Comparison of ENCODE assay signal across 1 cellular context in the genomic region with DNA sequence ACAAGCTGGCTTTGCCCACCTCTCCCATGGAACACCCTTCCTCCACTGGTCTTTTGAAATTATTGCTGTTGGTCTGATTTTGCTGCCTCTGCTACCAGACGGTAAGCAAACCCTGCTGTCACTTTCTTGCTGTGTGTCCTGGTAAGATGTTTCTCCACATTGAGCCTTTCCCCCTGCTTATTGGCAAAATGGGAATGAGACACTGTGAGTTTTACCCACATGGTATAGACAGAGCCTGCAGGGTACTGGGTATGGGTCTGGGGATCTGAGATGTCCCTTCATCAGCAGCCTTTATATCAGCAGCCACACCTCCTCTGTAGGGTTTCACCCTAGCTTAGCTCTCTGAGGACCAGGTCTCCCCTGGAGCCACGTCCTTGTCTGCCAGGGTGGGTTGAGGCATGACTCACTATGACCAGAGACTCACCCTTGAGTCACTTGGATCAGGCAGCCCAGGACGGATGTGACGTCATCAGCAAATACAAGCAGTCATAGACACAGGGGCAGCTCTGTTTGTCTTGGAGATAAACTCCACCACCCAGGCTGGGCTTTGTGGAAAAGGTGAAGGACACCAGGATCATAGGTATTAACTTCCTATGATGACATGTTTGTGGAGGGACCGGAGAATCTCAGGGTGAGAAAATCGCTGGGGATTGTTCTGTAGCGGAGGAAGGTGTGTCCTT.
TF ChIP-seq lines count a peak whose summit lies in the region.

No MANE protein-coding gene starts in this region.

TF ChIP-seq in HepG2, 621 proteins besides CTCF, POLR2A, EP300 and RAD21 (continued from another document and continues in another):
- no peak for TF ChIP-seq KIAA2018 (CRISPR knock-in tag; IDR thresholded peaks at IDR 0.05; ENCODE audit: borderline replicate concordance)
- TF ChIP-seq, protein P1, sequence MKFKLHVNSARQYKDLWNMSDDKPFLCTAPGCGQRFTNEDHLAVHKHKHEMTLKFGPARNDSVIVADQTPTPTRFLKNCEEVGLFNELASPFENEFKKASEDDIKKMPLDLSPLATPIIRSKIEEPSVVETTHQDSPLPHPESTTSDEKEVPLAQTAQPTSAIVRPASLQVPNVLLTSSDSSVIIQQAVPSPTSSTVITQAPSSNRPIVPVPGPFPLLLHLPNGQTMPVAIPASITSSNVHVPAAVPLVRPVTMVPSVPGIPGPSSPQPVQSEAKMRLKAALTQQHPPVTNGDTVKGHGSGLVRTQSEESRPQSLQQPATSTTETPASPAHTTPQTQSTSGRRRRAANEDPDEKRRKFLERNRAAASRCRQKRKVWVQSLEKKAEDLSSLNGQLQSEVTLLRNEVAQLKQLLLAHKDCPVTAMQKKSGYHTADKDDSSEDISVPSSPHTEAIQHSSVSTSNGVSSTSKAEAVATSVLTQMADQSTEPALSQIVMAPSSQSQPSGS (CRISPR knock-in tag; IDR thresholded peaks at IDR 0.05), result peak; percentile 100
- peak; percentile 100 for TF ChIP-seq FOSL2 (CRISPR knock-in tag; IDR thresholded peaks at IDR 0.05)
- TF ChIP-seq RXRB (CRISPR knock-in tag; IDR thresholded peaks at IDR 0.05; ENCODE audit: borderline replicate concordance), result peak; percentile 99
- TF ChIP-seq RFX3 (CRISPR knock-in tag; IDR thresholded peaks at IDR 0.05), result no peak
- TF ChIP-seq CC2D1A (CRISPR knock-in tag; IDR thresholded peaks at IDR 0.05), result no peak
- no peak for TF ChIP-seq ZNF644 (CRISPR knock-in tag; IDR thresholded peaks at IDR 0.05; ENCODE audit: low read depth)
- TF ChIP-seq CREM (IDR thresholded peaks at IDR 0.05), result peak; percentile 98
- TF ChIP-seq CREM (CRISPR knock-in tag; IDR thresholded peaks at IDR 0.05), result 0 out of 2 replicates have a peak, but pooled peaks have one; percentile 47
- TF ChIP-seq ZNF746 (CRISPR knock-in tag; IDR thresholded peaks at IDR 0.05), result peak; percentile 87
- 0 out of 2 replicates have a peak, but pooled peaks have one; percentile 54 for TF ChIP-seq SNAPC2 (CRISPR knock-in tag; IDR thresholded peaks at IDR 0.05)
- peak; percentile 99 for TF ChIP-seq SKIL (CRISPR knock-in tag; IDR thresholded peaks at IDR 0.05; ENCODE audit: borderline replicate concordance)
- peak; percentile 76; the same call in 1 of the 2 replicates for TF ChIP-seq KLF6 (CRISPR knock-in tag; IDR thresholded peaks at IDR 0.05)
- TF ChIP-seq ZNF350 (CRISPR knock-in tag; IDR thresholded peaks at IDR 0.05; ENCODE audit: borderline replicate concordance, low read depth), result peak; percentile 76; the same call in 1 of the 2 replicates
- peak; percentile 92 for TF ChIP-seq SKI (IDR thresholded peaks at IDR 0.05; ENCODE audit: partially characterized antibody)
- peak; percentile 97 for TF ChIP-seq NR2F6 (IDR thresholded peaks at IDR 0.05)
- TF ChIP-seq NR2F6 (CRISPR knock-in tag; IDR thresholded peaks at IDR 0.05), result peak; percentile 97
- TF ChIP-seq, protein P2, sequence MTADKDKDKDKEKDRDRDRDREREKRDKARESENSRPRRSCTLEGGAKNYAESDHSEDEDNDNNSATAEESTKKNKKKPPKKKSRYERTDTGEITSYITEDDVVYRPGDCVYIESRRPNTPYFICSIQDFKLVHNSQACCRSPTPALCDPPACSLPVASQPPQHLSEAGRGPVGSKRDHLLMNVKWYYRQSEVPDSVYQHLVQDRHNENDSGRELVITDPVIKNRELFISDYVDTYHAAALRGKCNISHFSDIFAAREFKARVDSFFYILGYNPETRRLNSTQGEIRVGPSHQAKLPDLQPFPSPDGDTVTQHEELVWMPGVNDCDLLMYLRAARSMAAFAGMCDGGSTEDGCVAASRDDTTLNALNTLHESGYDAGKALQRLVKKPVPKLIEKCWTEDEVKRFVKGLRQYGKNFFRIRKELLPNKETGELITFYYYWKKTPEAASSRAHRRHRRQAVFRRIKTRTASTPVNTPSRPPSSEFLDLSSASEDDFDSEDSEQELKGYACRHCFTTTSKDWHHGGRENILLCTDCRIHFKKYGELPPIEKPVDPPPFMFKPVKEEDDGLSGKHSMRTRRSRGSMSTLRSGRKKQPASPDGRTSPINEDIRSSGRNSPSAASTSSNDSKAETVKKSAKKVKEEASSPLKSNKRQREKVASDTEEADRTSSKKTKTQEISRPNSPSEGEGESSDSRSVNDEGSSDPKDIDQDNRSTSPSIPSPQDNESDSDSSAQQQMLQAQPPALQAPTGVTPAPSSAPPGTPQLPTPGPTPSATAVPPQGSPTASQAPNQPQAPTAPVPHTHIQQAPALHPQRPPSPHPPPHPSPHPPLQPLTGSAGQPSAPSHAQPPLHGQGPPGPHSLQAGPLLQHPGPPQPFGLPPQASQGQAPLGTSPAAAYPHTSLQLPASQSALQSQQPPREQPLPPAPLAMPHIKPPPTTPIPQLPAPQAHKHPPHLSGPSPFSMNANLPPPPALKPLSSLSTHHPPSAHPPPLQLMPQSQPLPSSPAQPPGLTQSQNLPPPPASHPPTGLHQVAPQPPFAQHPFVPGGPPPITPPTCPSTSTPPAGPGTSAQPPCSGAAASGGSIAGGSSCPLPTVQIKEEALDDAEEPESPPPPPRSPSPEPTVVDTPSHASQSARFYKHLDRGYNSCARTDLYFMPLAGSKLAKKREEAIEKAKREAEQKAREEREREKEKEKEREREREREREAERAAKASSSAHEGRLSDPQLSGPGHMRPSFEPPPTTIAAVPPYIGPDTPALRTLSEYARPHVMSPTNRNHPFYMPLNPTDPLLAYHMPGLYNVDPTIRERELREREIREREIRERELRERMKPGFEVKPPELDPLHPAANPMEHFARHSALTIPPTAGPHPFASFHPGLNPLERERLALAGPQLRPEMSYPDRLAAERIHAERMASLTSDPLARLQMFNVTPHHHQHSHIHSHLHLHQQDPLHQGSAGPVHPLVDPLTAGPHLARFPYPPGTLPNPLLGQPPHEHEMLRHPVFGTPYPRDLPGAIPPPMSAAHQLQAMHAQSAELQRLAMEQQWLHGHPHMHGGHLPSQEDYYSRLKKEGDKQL (CRISPR knock-in tag; IDR thresholded peaks at IDR 0.05; ENCODE audit: low read depth), result peak; percentile 97
- peak; percentile 48; the same call in 1 of the 2 replicates for TF ChIP-seq HHEX (CRISPR knock-in tag; IDR thresholded peaks at IDR 0.05)
- TF ChIP-seq, protein P3, sequence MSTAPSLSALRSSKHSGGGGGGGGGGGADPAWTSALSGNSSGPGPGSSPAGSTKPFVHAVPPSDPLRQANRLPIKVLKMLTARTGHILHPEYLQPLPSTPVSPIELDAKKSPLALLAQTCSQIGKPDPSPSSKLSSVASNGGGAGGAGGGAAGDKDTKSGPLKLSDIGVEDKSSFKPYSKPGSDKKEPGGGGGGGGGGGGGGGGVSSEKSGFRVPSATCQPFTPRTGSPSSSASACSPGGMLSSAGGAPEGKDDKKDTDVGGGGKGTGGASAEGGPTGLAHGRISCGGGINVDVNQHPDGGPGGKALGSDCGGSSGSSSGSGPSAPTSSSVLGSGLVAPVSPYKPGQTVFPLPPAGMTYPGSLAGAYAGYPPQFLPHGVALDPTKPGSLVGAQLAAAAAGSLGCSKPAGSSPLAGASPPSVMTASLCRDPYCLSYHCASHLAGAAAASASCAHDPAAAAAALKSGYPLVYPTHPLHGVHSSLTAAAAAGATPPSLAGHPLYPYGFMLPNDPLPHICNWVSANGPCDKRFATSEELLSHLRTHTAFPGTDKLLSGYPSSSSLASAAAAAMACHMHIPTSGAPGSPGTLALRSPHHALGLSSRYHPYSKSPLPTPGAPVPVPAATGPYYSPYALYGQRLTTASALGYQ (CRISPR knock-in tag; IDR thresholded peaks at IDR 0.05), result peak; percentile 94
- TF ChIP-seq RBFOX2 (IDR thresholded peaks at IDR 0.05; ENCODE audit: low read depth, low read length), result peak; percentile 63
- peak; percentile 97 for TF ChIP-seq RXRA (CRISPR knock-in tag; IDR thresholded peaks at IDR 0.05)
- no peak for TF ChIP-seq ZBTB8A (CRISPR knock-in tag; IDR thresholded peaks at IDR 0.05; ENCODE audit: borderline replicate concordance, low read depth)
- peak; percentile 58; the same call in 1 of the 2 replicates for TF ChIP-seq REPIN1 (CRISPR knock-in tag; IDR thresholded peaks at IDR 0.05; ENCODE audit: borderline replicate concordance, low read depth)
- peak; percentile 44; the same call in 1 of the 2 replicates for TF ChIP-seq ZNF441 (CRISPR knock-in tag; IDR thresholded peaks at IDR 0.05; ENCODE audit: borderline replicate concordance)
- peak; percentile 68; the same call in 1 of the 2 replicates for TF ChIP-seq NFKBIZ (CRISPR knock-in tag; IDR thresholded peaks at IDR 0.05)
- TF ChIP-seq ZNF362 (CRISPR knock-in tag; IDR thresholded peaks at IDR 0.05; ENCODE audit: borderline replicate concordance), result peak; percentile 61; the same call in 1 of the 2 replicates
- TF ChIP-seq ZNF639 (CRISPR knock-in tag; conservative IDR thresholded peaks at IDR 0.05), result peak; percentile 71
- peak; percentile 92 for TF ChIP-seq FOXO1 (CRISPR knock-in tag; IDR thresholded peaks at IDR 0.05)
- TF ChIP-seq ZNF12 (CRISPR knock-in tag; IDR thresholded peaks at IDR 0.05), result peak; percentile 74; the same call in 1 of the 2 replicates
- no peak for TF ChIP-seq ATM (IDR thresholded peaks at IDR 0.05; ENCODE audit: borderline replicate concordance)
- peak; percentile 97 for TF ChIP-seq JUNB (CRISPR knock-in tag; IDR thresholded peaks at IDR 0.05; ENCODE audit: borderline replicate concordance)
- TF ChIP-seq ZMAT3 (CRISPR knock-in tag; conservative IDR thresholded peaks at IDR 0.05), result no peak
